9 cellular contexts compared by ENCODE assay signal in genomic region chr1:6234502-6235295, GRCh38. TPM values are rescaled to one million over a fixed set of nuclear protein-coding genes. Genes with fewer than 3 reads are reported as not detected.
DNase-seq lines count a peak whose midpoint lies in the region; ATAC-seq and TF ChIP-seq lines count a peak whose summit lies in the region.
"Had no signal": no experiment of that assay in that cellular context is flagged by ENCODE, and none has a peak within 500 bp of the region (broad histone marks: within the 10 kb centered on the region; RNA-seq: fewer than 3 reads in every experiment).

No MANE protein-coding gene starts in this region.

- H3K4me3 ChIP-seq in iPS-15b (ENCODE audit: low read depth, low read length) (peak overlapping the region; percentile 77), subcutaneous abdominal adipose tissue (ENCODE audit: low read depth in 1 of 5, low read length in 5 of 5) (peak overlapping the region; percentile 45 to 95 (median 82))

- no peaks in the 10 kb centered on the region for H3K27me3 ChIP-seq in iPS-15b (ENCODE audit: control insufficient read depth, insufficient read depth, low read length)
- H3K27me3 ChIP-seq in subcutaneous abdominal adipose tissue (ENCODE audit: control insufficient read depth in 5 of 5, insufficient read depth in 4 of 5, low read length in 5 of 5), result peaks cover 6 to 9% (median 7%) of the 10 kb centered on the region in 5 donors

- H3K9ac ChIP-seq in iPS-15b (ENCODE audit: low read depth, low read length) (peak overlapping the region; percentile 73), subcutaneous abdominal adipose tissue (ENCODE audit: low read length in 5 of 5) (peak overlapping the region in 4 of 5 donors; percentile 81 to 89 (median 82))

- H3K4me1 ChIP-seq in iPS-15b (ENCODE audit: control insufficient read depth, insufficient read depth, low read length) (peaks cover 9% of the 10 kb centered on the region), subcutaneous abdominal adipose tissue (ENCODE audit: control insufficient read depth in 5 of 5, insufficient read depth in 5 of 5, low read length in 5 of 5) (peaks cover 6 to 19% (median 13%) of the 10 kb centered on the region in 5 donors)

- H3K9me3 Mint-ChIP-seq in activated naive CD4-positive, alpha-beta T cell treated with anti-CD3 and anti-CD28 coated beads, Interleukin-2, amount 10 ng/mL, durations not matched to agents 7 days and 5 days, result no peaks in the 10 kb centered on the region
- no peaks in the 10 kb centered on the region for H3K9me3 Mint-ChIP-seq in activated CD8-positive, alpha-beta T cell treated with anti-CD3 and anti-CD28 coated beads for 36 hours

- H3K36me3 Mint-ChIP-seq in activated naive CD4-positive, alpha-beta T cell treated with anti-CD3 and anti-CD28 coated beads, Interleukin-2, amount 10 ng/mL, durations not matched to agents 7 days and 5 days, result peaks cover 22% of the 10 kb centered on the region
- H3K36me3 Mint-ChIP-seq in activated CD8-positive, alpha-beta T cell treated with anti-CD3 and anti-CD28 coated beads for 36 hours (ENCODE audit: low read depth), result peaks cover 36% of the 10 kb centered on the region

- no peak overlapping the region for H3K27ac ChIP-seq in subcutaneous abdominal adipose tissue (ENCODE audit: low read depth, low read length)

- intact Hi-C loops in activated CD8-positive, alpha-beta T cell treated with anti-CD3 and anti-CD28 coated beads for 36 hours (cut with micrococcal nuclease), result no loop called here

- no peak for DNase-seq in activated naive CD4-positive, alpha-beta T cell treated with anti-CD3 and anti-CD28 coated beads, Interleukin-2, amount 10 ng/mL, durations not matched to agents 7 days and 5 days
- no peak for DNase-seq in activated naive CD4-positive, alpha-beta T cell treated with Interleukin-2 at 50 U/mL for 16 hours
- no peak for DNase-seq in activated CD8-positive, alpha-beta T cell treated with anti-CD3 and anti-CD28 coated beads for 36 hours
- no peak for DNase-seq in stimulated activated naive CD4-positive, alpha-beta T cell (lab: John Stamatoyannopoulos, UW)
- DNase-seq in AG08396 (ENCODE audit: low spot score) (no peak), NCI-H2227 (lab: John Stamatoyannopoulos, UW; ENCODE audit: unreplicated experiment) (no peak)

- no peak for ATAC-seq in activated CD8-positive, alpha-beta T cell treated with anti-CD3 and anti-CD28 coated beads for 36 hours

- TF ChIP-seq CTCF in activated CD8-positive, alpha-beta T cell treated with anti-CD3 and anti-CD28 coated beads for 36 hours (IDR thresholded peaks at IDR 0.05), result no peak

- CTCF ChIA-PET in activated naive CD4-positive, alpha-beta T cell treated with anti-CD3 and anti-CD28 coated beads, Interleukin-2, amount 10 ng/mL, durations not matched to agents 7 days and 5 days (lab: Charles Lee), result interaction anchor here (0.9 to 1.0 kb wide), 2 partner anchors 28 to 30 kb away, joined by 4 read pairs; no protein-coding TSS in a partner anchor
- CTCF ChIA-PET in activated CD8-positive, alpha-beta T cell treated with anti-CD3 and anti-CD28 coated beads for 36 hours (lab: Charles Lee), result interaction anchor here (0.7 to 4.9 kb wide), 8 partner anchors 12 to 170 kb away, joined by 3 to 32 read pairs (median 4); partner anchors contain the start of gene GPR153

- peak overlapping the region; percentile 76 for H3K27ac Mint-ChIP-seq in activated naive CD4-positive, alpha-beta T cell treated with anti-CD3 and anti-CD28 coated beads, Interleukin-2, amount 10 ng/mL, durations not matched to agents 7 days and 5 days
- peak overlapping the region; percentile 81 for H3K27ac Mint-ChIP-seq in activated CD8-positive, alpha-beta T cell treated with anti-CD3 and anti-CD28 coated beads for 36 hours

- H3K4me1 Mint-ChIP-seq in activated naive CD4-positive, alpha-beta T cell treated with anti-CD3 and anti-CD28 coated beads, Interleukin-2, amount 10 ng/mL, durations not matched to agents 7 days and 5 days, result peaks cover 34% of the 10 kb centered on the region
- H3K4me1 Mint-ChIP-seq in activated CD8-positive, alpha-beta T cell treated with anti-CD3 and anti-CD28 coated beads for 36 hours (ENCODE audit: low read depth), result peaks cover 22% of the 10 kb centered on the region

- H3K9me3 ChIP-seq in iPS-15b (ENCODE audit: control insufficient read depth, insufficient read depth, low read length), result no peaks in the 10 kb centered on the region
- H3K9me3 ChIP-seq in subcutaneous abdominal adipose tissue (ENCODE audit: control insufficient read depth in 5 of 5, low read length in 5 of 5), result no peaks in the 10 kb centered on the region

- POLR2A ChIA-PET in activated CD8-positive, alpha-beta T cell treated with anti-CD3 and anti-CD28 coated beads for 36 hours (lab: Charles Lee), result interaction anchor here (0.7 to 1.4 kb wide), 9 partner anchors 9 to 242 kb away, joined by 3 to 5 read pairs (median 3); partner anchors contain the start of gene RNF207

- peaks cover 22% of the 10 kb centered on the region for H3K27me3 Mint-ChIP-seq in activated naive CD4-positive, alpha-beta T cell treated with anti-CD3 and anti-CD28 coated beads, Interleukin-2, amount 10 ng/mL, durations not matched to agents 7 days and 5 days
- H3K27me3 Mint-ChIP-seq in activated CD8-positive, alpha-beta T cell treated with anti-CD3 and anti-CD28 coated beads for 36 hours, result peaks cover 12% of the 10 kb centered on the region

- H3K36me3 ChIP-seq in iPS-15b (ENCODE audit: control insufficient read depth, insufficient read depth, low read length), result peaks cover 24% of the 10 kb centered on the region
- peaks cover 6 to 32% (median 28%) of the 10 kb centered on the region in 5 donors for H3K36me3 ChIP-seq in subcutaneous abdominal adipose tissue (ENCODE audit: control insufficient read depth in 5 of 5, insufficient read depth in 5 of 5, low read length in 5 of 5)

- peak overlapping the region; percentile 91 for H3K4me3 Mint-ChIP-seq in activated naive CD4-positive, alpha-beta T cell treated with anti-CD3 and anti-CD28 coated beads, Interleukin-2, amount 10 ng/mL, durations not matched to agents 7 days and 5 days
- H3K4me3 Mint-ChIP-seq in activated CD8-positive, alpha-beta T cell treated with anti-CD3 and anti-CD28 coated beads for 36 hours, result peak overlapping the region; percentile 91

RNA-seq across cellular contexts. Expression of gene ICMT, which starts 1.1 kb away (rescaled TPM):
- total RNA-seq in activated CD8-positive, alpha-beta T cell treated with anti-CD3 and anti-CD28 coated beads for 36 hours, result 10 to 100 TPM; 35.3 to 38.1 TPM

RNA-seq across cellular contexts. Expression of gene HES3, which starts 9.3 kb away (rescaled TPM):
- not detected for total RNA-seq in activated CD8-positive, alpha-beta T cell treated with anti-CD3 and anti-CD28 coated beads for 36 hours
- total RNA-seq: lung microvascular endothelial cell had no signal

RNA-seq across cellular contexts. Expression of gene GPR153, which starts 26.2 kb away (rescaled TPM):
- under 1 TPM; 0.34 to 0.41 TPM for total RNA-seq in activated CD8-positive, alpha-beta T cell treated with anti-CD3 and anti-CD28 coated beads for 36 hours

RNA-seq across cellular contexts. Expression of gene RNF207, which starts 28.8 kb away (rescaled TPM):
- 1 to 10 TPM; 4.9 to 9.9 TPM for total RNA-seq in activated CD8-positive, alpha-beta T cell treated with anti-CD3 and anti-CD28 coated beads for 36 hours

RNA-seq across cellular contexts. Expression of gene RPL22, which starts 35.3 kb away (rescaled TPM):
- total RNA-seq in activated CD8-positive, alpha-beta T cell treated with anti-CD3 and anti-CD28 coated beads for 36 hours, result 100 to 1,000 TPM; 372 to 473 TPM
